Comparison of ENCODE assay signal across 8 cellular contexts in genomic region chr7:27739301-27739913, GRCh38. TPM values are rescaled to one million over a fixed set of nuclear protein-coding genes. Genes with fewer than 3 reads are reported as not detected.
A peak's percentile ranks its signal among the peaks of the same experiment; 100 is the strongest.
DNase-seq lines count a peak whose midpoint lies in the region; ATAC-seq and TF ChIP-seq lines count a peak whose summit lies in the region.

No MANE protein-coding gene starts in this region.

- H3K4me3 Mint-ChIP-seq in activated CD4-positive, alpha-beta T cell treated with anti-CD3 and anti-CD28 coated beads, Interleukin-2, amount 10 ng/mL, durations not matched to agents 7 days and 5 days = peak overlapping the region; percentile 92

- peak overlapping the region; percentile 83 for H3K9ac ChIP-seq in HCT116 (ENCODE audit: low read length)
- H3K9ac ChIP-seq in MM.1S (ENCODE audit: low read length) = peak overlapping the region; percentile 98
- H3K9ac ChIP-seq in stomach smooth muscle (ENCODE audit: low read length in 2 of 2) = peak overlapping the region; percentile 97 to 98

- H3K27ac ChIP-seq in HCT116 (ENCODE audit: low read depth, low read length) (peak overlapping the region; percentile 73), MM.1S (ENCODE audit: low read length) (peak overlapping the region; percentile 92; the same call in 1 of the 2 replicates), stomach smooth muscle (ENCODE audit: low read length) (peak overlapping the region; percentile 99)

- intact Hi-C loops in HCT116 (cut with micrococcal nuclease) = no loop called here

- H3K27me3 ChIP-seq in HCT116 (ENCODE audit: insufficient read depth, low read length) (no peaks in the 10 kb centered on the region), MM.1S (replicated peaks; ENCODE audit: insufficient read depth, low read length) (no peaks in the 10 kb centered on the region), stomach smooth muscle (ENCODE audit: control insufficient read depth in 1 of 2, insufficient read depth in 2 of 2, low read length in 2 of 2) (no peaks in the 10 kb centered on the region)

- no peak for TF ChIP-seq RAD21 in HCT116 (IDR thresholded peaks at IDR 0.05; ENCODE audit: low read depth)

- no peak for TF ChIP-seq CTCF in HCT116 (IDR thresholded peaks at IDR 0.05 in 2 of 3, conservative IDR thresholded peaks at IDR 0.05 in 1 of 3; ENCODE audit: borderline replicate concordance in 1 of 3, insufficient read depth in 1 of 3, low read depth in 2 of 3, low read length in 2 of 3)
- TF ChIP-seq CTCF in MM.1S (IDR thresholded peaks at IDR 0.05; ENCODE audit: low read length) = no peak

- H3K79me2 ChIP-seq in HCT116 (ENCODE audit: insufficient read depth, low read length) (peaks cover 25% of the 10 kb centered on the region), MM.1S (ENCODE audit: low read length) (peaks cover 31% of the 10 kb centered on the region)

- H3K4me1 ChIP-seq in HCT116 (ENCODE audit: control insufficient read depth in 1 of 2, insufficient read depth in 2 of 2, low read length in 2 of 2) (peaks cover 5 to 12% of the 10 kb centered on the region in 2 experiments; a peak in 3 of 4 replicates), MM.1S (ENCODE audit: low read length) (peaks cover 9% of the 10 kb centered on the region; the same call in 1 of the 2 replicates), stomach smooth muscle (ENCODE audit: control insufficient read depth, insufficient read depth, low read length) (no peaks in the 10 kb centered on the region)

- H3K4me3 ChIP-seq in HCT116 (replicated peaks in 1 of 2; ENCODE audit: low read depth in 1 of 2, low read length in 2 of 2) = peak overlapping the region; percentile 75 to 99
- H3K4me3 ChIP-seq in MM.1S (ENCODE audit: low read length) = peak overlapping the region; percentile 99
- H3K4me3 ChIP-seq in stomach smooth muscle (ENCODE audit: low read length in 2 of 2) = peak overlapping the region; percentile 98 to 99

- peak overlapping the region; percentile 92 for H3K4me2 ChIP-seq in HCT116 (ENCODE audit: low read length)
- H3K4me2 ChIP-seq in MM.1S (ENCODE audit: low read depth, low read length) = peak overlapping the region; percentile 87

- H3K36me3 Mint-ChIP-seq in activated CD4-positive, alpha-beta T cell treated with anti-CD3 and anti-CD28 coated beads, Interleukin-2, amount 10 ng/mL, durations not matched to agents 7 days and 5 days (ENCODE audit: low read depth) = peaks cover 2% of the 10 kb centered on the region

- H3K27ac Mint-ChIP-seq in activated CD4-positive, alpha-beta T cell treated with anti-CD3 and anti-CD28 coated beads, Interleukin-2, amount 10 ng/mL, durations not matched to agents 7 days and 5 days = peak overlapping the region; percentile 99

- no peaks in the 10 kb centered on the region for H3K9me2 ChIP-seq in HCT116 (ENCODE audit: insufficient read depth)
- no peaks in the 10 kb centered on the region for H3K9me2 ChIP-seq in MM.1S (replicated peaks; ENCODE audit: insufficient read depth, low read length)

- H3K36me3 ChIP-seq in HCT116 (ENCODE audit: control insufficient read depth in 1 of 2, insufficient read depth in 2 of 2, low read length in 2 of 2) = no peaks in the 10 kb centered on the region
- no peaks in the 10 kb centered on the region for H3K36me3 ChIP-seq in MM.1S (replicated peaks; ENCODE audit: insufficient read depth, low read length)
- no peaks in the 10 kb centered on the region for H3K36me3 ChIP-seq in stomach smooth muscle (ENCODE audit: control insufficient read depth in 2 of 2, insufficient read depth in 2 of 2, low read length in 2 of 2)

- no peaks in the 10 kb centered on the region for H4K20me1 ChIP-seq in HCT116 (ENCODE audit: insufficient read depth)
- H4K20me1 ChIP-seq in MM.1S (ENCODE audit: insufficient read depth, low read length) = no peaks in the 10 kb centered on the region

- peak overlapping the region; percentile 92 for H2AFZ ChIP-seq in HCT116 (ENCODE audit: low read depth, low read length, poor library complexity, severe bottlenecking)
- peak overlapping the region; percentile 80 for H2AFZ ChIP-seq in MM.1S (ENCODE audit: low read length)

- BruUV-seq in HCT116 (replicated peaks; lab: Mats Ljungman, UMichigan) = TSS peak; percentile 78

- CTCF ChIA-PET in activated CD4-positive, alpha-beta T cell treated with anti-CD3 and anti-CD28 coated beads, Interleukin-2, amount 10 ng/mL, durations not matched to agents 7 days and 5 days (lab: Charles Lee) = interaction anchor here (1.1 to 2.3 kb wide), 3 partner anchors 12 to 73 kb away, joined by 3 to 7 read pairs (median 4); no protein-coding TSS in a partner anchor
- CTCF ChIA-PET in HCT116 (lab: Charles Lee) = no interaction called here

- TF ChIP-seq POLR2A in HCT116 (IDR thresholded peaks at IDR 0.05; ENCODE audit: borderline replicate concordance, extremely low read depth, insufficient read depth, insufficient read length) = no peak

- no peaks in the 10 kb centered on the region for H3K9me3 Mint-ChIP-seq in activated CD4-positive, alpha-beta T cell treated with anti-CD3 and anti-CD28 coated beads, Interleukin-2, amount 10 ng/mL, durations not matched to agents 7 days and 5 days

- peaks cover 23% of the 10 kb centered on the region for H3F3A ChIP-seq in MM.1S (ENCODE audit: insufficient read depth, low read length)

- peak; percentile 48 for ATAC-seq in HCT116

- H3K9me3 ChIP-seq in HCT116 (ENCODE audit: control insufficient read depth in 1 of 2, insufficient read depth in 1 of 2, low read depth in 1 of 2, low read length in 2 of 2) (no peaks in the 10 kb centered on the region), MM.1S (replicated peaks; ENCODE audit: insufficient read depth, low read length) (no peaks in the 10 kb centered on the region), stomach smooth muscle (ENCODE audit: control insufficient read depth in 2 of 2, low read length in 2 of 2) (no peaks in the 10 kb centered on the region)

- RAD21 ChIA-PET in HCT116 (lab: Charles Lee; ENCODE audit: low non-redundant PET in 1 of 2, low total read pairs in 2 of 2, uncharacterized antibody in 2 of 2, unreplicated experiment in 2 of 2) = no interaction called here

- H3K27me3 Mint-ChIP-seq in activated CD4-positive, alpha-beta T cell treated with anti-CD3 and anti-CD28 coated beads, Interleukin-2, amount 10 ng/mL, durations not matched to agents 7 days and 5 days = peaks cover 3% of the 10 kb centered on the region

- no peak for DNase-seq in activated CD4-positive, alpha-beta T cell treated with anti-CD3 and anti-CD28 coated beads, Interleukin-2, amount 10 ng/mL, durations not matched to agents 7 days and 5 days
- DNase-seq in activated CD4-positive, alpha-beta T cell treated with anti-CD3 and anti-CD28 coated beads, Interleukin-2, amount 50 U/mL, for 48 hours = no peak
- DNase-seq in HCT116 (ENCODE audit: low read depth, low spot score) (no peak), MM.1S (peak; percentile 45), amniotic stem cell (lab: John Stamatoyannopoulos, UW) (peak; percentile 46), iPS-NIHi11 (ENCODE audit: low spot score) (peak; percentile 29)
- no peak for DNase-seq in activated CD4-positive, CD25-positive, alpha-beta regulatory T cell (lab: John Stamatoyannopoulos, UW)

- POLR2A ChIA-PET in activated CD4-positive, alpha-beta T cell treated with anti-CD3 and anti-CD28 coated beads, Interleukin-2, amount 10 ng/mL, durations not matched to agents 7 days and 5 days (lab: Charles Lee) = interaction anchor here (1.0 kb wide), 1 partner anchor 77 kb away, joined by 5 read pairs; the partner anchor contains the start of gene HIBADH
- POLR2A ChIA-PET in HCT116 (lab: Charles Lee) = interaction anchor here (1.6 kb wide), 1 partner anchor 35 kb away, joined by 4 read pairs; no protein-coding TSS in a partner anchor

- peaks cover 25% of the 10 kb centered on the region for H3K4me1 Mint-ChIP-seq in activated CD4-positive, alpha-beta T cell treated with anti-CD3 and anti-CD28 coated beads, Interleukin-2, amount 10 ng/mL, durations not matched to agents 7 days and 5 days

TF ChIP-seq in HCT116, 20 proteins besides CTCF, POLR2A, EP300 and RAD21:
- TF ChIP-seq ELF1 (IDR thresholded peaks at IDR 0.05; ENCODE audit: borderline replicate concordance, low read depth) (no peak), EZH2phosphoT487 (IDR thresholded peaks at IDR 0.05; ENCODE audit: borderline replicate concordance) (no peak), TCF7L2 (IDR thresholded peaks at IDR 0.05; ENCODE audit: borderline replicate concordance, extremely low read depth, insufficient read depth, insufficient read length) (no peak)

RNA-seq across cellular contexts. Expression of gene TAX1BP1, which starts 0.6 kb away (rescaled TPM):
- total RNA-seq in activated CD4-positive, alpha-beta T cell treated with anti-CD3 and anti-CD28 coated beads, Interleukin-2, amount 10 ng/mL, durations not matched to agents 7 days and 5 days = 10 to 100 TPM; 58.8 to 65.1 TPM
- total RNA-seq in HCT116 (2021; ENCODE audit: unreplicated experiment) = 68.1 TPM
- polyA plus RNA-seq in HCT116 (2012) = 50.5 and 61.4 TPM in 2 replicates

Comparison
In these comparisons a context has a peak if more than half of its experiments do, and no peak if none do; other contexts are left out.
1. DNase-seq: peak in MM.1S (single experiment), amniotic stem cell (single experiment) and iPS-NIHi11 (single experiment); none in activated CD4-positive, alpha-beta T cell treated with anti-CD3 and anti-CD28 coated beads, Interleukin-2, amount 10 ng/mL, durations not matched to agents 7 days and 5 days (single experiment), activated CD4-positive, alpha-beta T cell treated with anti-CD3 and anti-CD28 coated beads, Interleukin-2, amount 50 U/mL, for 48 hours (0 of 2), HCT116 (single experiment) and activated CD4-positive, CD25-positive, alpha-beta regulatory T cell (0 of 4).
2. Peak in every context shown above with its lines, with median percentiles within 50 percentile points of each other: H3K27ac ChIP-seq, H3K4me3 ChIP-seq and H3K9ac ChIP-seq.